Comparison of ENCODE assay signal across 16 cellular contexts in genomic region chr5:149053027-149053705, GRCh38. TPM values are rescaled to one million over a fixed set of nuclear protein-coding genes. Genes with fewer than 3 reads are reported as not detected.
DNase-seq lines count a peak whose midpoint lies in the region; ATAC-seq and TF ChIP-seq lines count a peak whose summit lies in the region.
"Had no signal": no experiment of that assay in that cellular context is flagged by ENCODE, and none has a peak within 500 bp of the region (broad histone marks: within the 10 kb centered on the region; RNA-seq: fewer than 3 reads in every experiment).

No MANE protein-coding gene starts in this region.

- H3K36me3 ChIP-seq in RWPE2 (ENCODE audit: low read depth) (peaks cover 12% of the 10 kb centered on the region), testis (ENCODE audit: low read depth, missing control alignments) (no peaks in the 10 kb centered on the region)
- H3K36me3 ChIP-seq: cardiac muscle cell, stomach had no signal

- H3K27me3 Mint-ChIP-seq in glutamatergic neuron (ENCODE audit: unreplicated experiment) = no peaks in the 10 kb centered on the region

- H3K36me3 Mint-ChIP-seq in glutamatergic neuron (ENCODE audit: unreplicated experiment) = no peaks in the 10 kb centered on the region

- H3K27ac ChIP-seq in RWPE2 (ENCODE audit: poor library complexity, severe bottlenecking) (peak overlapping the region; percentile 31), testis (no peak overlapping the region)
- H3K27ac ChIP-seq: cardiac muscle cell, stomach had no signal

- H3K9me3 ChIP-seq in RWPE2 (ENCODE audit: severe bottlenecking) (no peaks in the 10 kb centered on the region), testis (no peaks in the 10 kb centered on the region)

- ATAC-seq in RWPE2 (ENCODE audit: low read depth) = peak; percentile 87
- ATAC-seq in sciatic nerve = peak; percentile 36
- ATAC-seq: K562 had no signal

- H3K4me1 ChIP-seq in RWPE2 (ENCODE audit: insufficient read depth, poor library complexity, severe bottlenecking) = peaks cover 9% of the 10 kb centered on the region
- no peaks in the 10 kb centered on the region for H3K4me1 ChIP-seq in testis

- 81 to 82% methylated on average over 2 of the region's 2 CpGs for WGBS in testis, 2 donors

- intact Hi-C loops in sciatic nerve (cut with DNase I) (no loop called here), testis (cut with DNase I; ENCODE audit: low total_unique reads) (no loop called here)

- no peak overlapping the region for H3K27ac Mint-ChIP-seq in glutamatergic neuron (ENCODE audit: unreplicated experiment)
- H3K27ac Mint-ChIP-seq: CD4-positive, alpha-beta T cell had no signal

- TF ChIP-seq CTCF in RWPE2 (IDR thresholded peaks at IDR 0.05; ENCODE audit: poor library complexity, severe bottlenecking) (no peak), testis (IDR thresholded peaks at IDR 0.05) (no peak), glutamatergic neuron (IDR thresholded peaks at IDR 0.05; ENCODE audit: partially characterized antibody, unreplicated experiment) (no peak)

- no peak for TF ChIP-seq POLR2A in testis (IDR thresholded peaks at IDR 0.05)

- H3K4me1 Mint-ChIP-seq in glutamatergic neuron (ENCODE audit: low read depth, unreplicated experiment) = no peaks in the 10 kb centered on the region

- H3K4me3 ChIP-seq in RWPE2 (ENCODE audit: severe bottlenecking) (no peak overlapping the region), testis (no peak overlapping the region)
- H3K4me3 ChIP-seq: cardiac muscle cell, K562, stomach had no signal

- no peak overlapping the region for H3K4me3 Mint-ChIP-seq in glutamatergic neuron (ENCODE audit: unreplicated experiment)
- H3K4me3 Mint-ChIP-seq: CD4-positive, alpha-beta T cell had no signal

- DNase-seq in GM03348 (ENCODE audit: low spot score) (peak; percentile 68), RWPE2 (ENCODE audit: low spot score) (no peak), fibroblast of peridontal ligament (ENCODE audit: extremely low read depth) (peak; percentile 54), sciatic nerve (ENCODE audit: low spot score) (no peak), testis (no peak), cerebellum (ENCODE audit: low spot score) (no peak), glutamatergic neuron (no peak), NCI-H2171 (lab: John Stamatoyannopoulos, UW) (no peak)
- DNase-seq: activated CD4-positive, alpha-beta T cell treated with anti-CD3 and anti-CD28 coated beads for 48 hours; activated effector memory CD4-positive, alpha-beta T cell treated with Interleukin-2 at 50 U/mL for 16 hours; CD4-positive, alpha-beta T cell; NCI-H1930; stomach; SW 1271 had no signal

- H3K27me3 ChIP-seq in RWPE2 (ENCODE audit: insufficient read depth, poor library complexity, severe bottlenecking) (no peaks in the 10 kb centered on the region), testis (no peaks in the 10 kb centered on the region)
- H3K27me3 ChIP-seq: cardiac muscle cell, stomach had no signal

- no peaks in the 10 kb centered on the region for H3K9me3 Mint-ChIP-seq in glutamatergic neuron (ENCODE audit: unreplicated experiment)
- H3K9me3 Mint-ChIP-seq: CD4-positive, alpha-beta T cell had no signal

RNA-seq across cellular contexts. Expression of gene SH3TC2, which starts 9.7 kb away (rescaled TPM):
- total RNA-seq in sciatic nerve (59.1 TPM), testis (100 to 1,000 TPM; 130 to 136 TPM), cerebellum (2.6 TPM), glutamatergic neuron (ENCODE audit: unreplicated experiment) (0.25 TPM)
- 32.4 TPM for polyA plus RNA-seq in testis (ENCODE audit: insufficient read depth, low read depth, low replicate concordance)
- total RNA-seq: CD4-positive, alpha-beta T cell had no signal

Comparison
In these comparisons a context has a peak if more than half of its experiments do, and no peak if none do; other contexts are left out.
1. DNase-seq: peak in GM03348 (single experiment) and fibroblast of peridontal ligament (single experiment); none in RWPE2 (single experiment), sciatic nerve (single experiment), testis (single experiment), cerebellum (single experiment), glutamatergic neuron (single experiment) and NCI-H2171 (single experiment).
2. RNA of gene SH3TC2, which starts 9.7 kb away (total RNA-seq): 130 to 136 TPM in testis and 59.1 TPM in sciatic nerve (single experiment); 2.6 TPM in cerebellum (single experiment) and 0.25 TPM in glutamatergic neuron (single experiment); every median in the first group is over 10 times any median in the second.